23 cellular contexts compared by ENCODE assay signal in genomic region chr14:53655080-53655785, GRCh38.
DNase-seq lines count a peak whose midpoint lies in the region; ATAC-seq and TF ChIP-seq lines count a peak whose summit lies in the region.
"Had no signal": no experiment of that assay in that cellular context is flagged by ENCODE, and none has a peak within 500 bp of the region (broad histone marks: within the 10 kb centered on the region; RNA-seq: fewer than 3 reads in every experiment).

No MANE protein-coding gene starts in this region.

- intact Hi-C loops in left ventricle myocardium inferior (cut with micrococcal nuclease): no loop called here

- peaks cover 47% of the 10 kb centered on the region for H3K4me1 Mint-ChIP-seq in nephron progenitor cell
- H3K4me1 Mint-ChIP-seq in effector memory CD8-positive, alpha-beta T cell (ENCODE audit: low read depth in 2 of 2): no peaks in the 10 kb centered on the region
- H3K4me1 Mint-ChIP-seq: naive thymus-derived CD8-positive, alpha-beta T cell; stimulated activated effector memory CD8-positive, alpha-beta T cell treated with anti-CD3 and anti-CD28 coated beads, Interleukin-12 subunit alpha, Interleukin-12 subunit beta, amount 100 ng/mL, for 72 hours; T-cell had no signal

- H3K9me3 Mint-ChIP-seq in nephron progenitor cell: peaks cover 4% of the 10 kb centered on the region
- H3K9me3 Mint-ChIP-seq in effector memory CD8-positive, alpha-beta T cell: peaks cover 8 to 9% of the 10 kb centered on the region in 2 donors

- peaks cover 7% of the 10 kb centered on the region for H3K4me1 ChIP-seq in left ventricle myocardium inferior
- H3K4me1 ChIP-seq: parathyroid adenoma had no signal

- DNase-seq in GM13977 (ENCODE audit: low spot score) (peak; percentile 19), nephron progenitor cell (peak; percentile 4), SHP77 treated with DMSO at 0.1 percent for 48 hours (lab: John Stamatoyannopoulos, UW) (no peak), left ventricle myocardium inferior (no peak), HuH-7.5 (ENCODE audit: low spot score) (no peak)
- DNase-seq in effector memory CD8-positive, alpha-beta T cell: no peak
- DNase-seq: activated CD8-positive, alpha-beta memory T cell treated with anti-CD3 and anti-CD28 coated beads for 24 hours; activated naive CD4-positive, alpha-beta T cell treated with anti-CD3 and anti-CD28 coated beads, Interleukin-2, amount 50 U/mL, for 16 hours; activated T-cell treated with anti-CD3 and anti-CD28 coated beads, Interleukin-2, amount 50 U/mL, for 24 hours; foreskin fibroblast; H7; left ventricle myocardium superior; naive thymus-derived CD8-positive, alpha-beta T cell; NCI-H1417; T-cell had no signal

- ATAC-seq in GM21529 (IDR thresholded peaks at IDR 0.05; ENCODE audit: unreplicated experiment) (peak; percentile 73), HG03354 (IDR thresholded peaks at IDR 0.05; ENCODE audit: poor library complexity, severe bottlenecking, unreplicated experiment) (peak; percentile 58)
- no peak for ATAC-seq in effector memory CD8-positive, alpha-beta T cell (replicated peaks)
- ATAC-seq: left ventricle myocardium superior; naive thymus-derived CD8-positive, alpha-beta T cell; Panc1; stimulated activated effector memory CD8-positive, alpha-beta T cell treated with anti-CD3 and anti-CD28 coated beads, Interleukin-12 subunit alpha, Interleukin-12 subunit beta, amount 100 ng/mL, for 72 hours; T-cell had no signal

- no peak overlapping the region for H3K27ac ChIP-seq in left ventricle myocardium inferior (replicated peaks)
- H3K27ac ChIP-seq: BLaER1 treated with 17β-estradiol and CSF1 and Interleukin-3, amounts not matched to agents 10 nM and 100 nM; epithelial cell of prostate; parathyroid adenoma had no signal

- no peak overlapping the region for H3K4me3 ChIP-seq in left ventricle myocardium inferior
- H3K4me3 ChIP-seq: BLaER1 treated with 17β-estradiol and CSF1 and Interleukin-3, amounts not matched to agents 10 nM and 100 nM had no signal

- H3K27me3 Mint-ChIP-seq in nephron progenitor cell (ENCODE audit: low read depth, poor library complexity): peaks cover 5% of the 10 kb centered on the region
- no peaks in the 10 kb centered on the region for H3K27me3 Mint-ChIP-seq in effector memory CD8-positive, alpha-beta T cell
- H3K27me3 Mint-ChIP-seq: activated T-cell treated with anti-CD3 and anti-CD28 coated beads, Interleukin-2, amount 50 U/mL, for 24 hours had no signal

- no peaks in the 10 kb centered on the region for H3K27me3 ChIP-seq in left ventricle myocardium inferior (ENCODE audit: low read depth)
- H3K27me3 ChIP-seq: BLaER1 treated with 17β-estradiol and CSF1 and Interleukin-3, amounts not matched to agents 10 nM and 100 nM had no signal

- no peaks in the 10 kb centered on the region for H3K36me3 Mint-ChIP-seq in nephron progenitor cell (ENCODE audit: low read depth)
- no peaks in the 10 kb centered on the region for H3K36me3 Mint-ChIP-seq in effector memory CD8-positive, alpha-beta T cell (ENCODE audit: insufficient read depth)
- H3K36me3 Mint-ChIP-seq: mesothelial cell of epicardium; stimulated activated effector memory CD8-positive, alpha-beta T cell treated with anti-CD3 and anti-CD28 coated beads, Interleukin-12 subunit alpha, Interleukin-12 subunit beta, amount 100 ng/mL, for 72 hours; T-cell had no signal

- no peak overlapping the region for H3K4me3 Mint-ChIP-seq in nephron progenitor cell
- H3K4me3 Mint-ChIP-seq in effector memory CD8-positive, alpha-beta T cell: no peak overlapping the region
- H3K4me3 Mint-ChIP-seq: activated T-cell treated with anti-CD3 and anti-CD28 coated beads, Interleukin-2, amount 50 U/mL, for 24 hours; mesothelial cell of epicardium; naive thymus-derived CD8-positive, alpha-beta T cell; stimulated activated effector memory CD8-positive, alpha-beta T cell treated with anti-CD3 and anti-CD28 coated beads, Interleukin-12 subunit alpha, Interleukin-12 subunit beta, amount 100 ng/mL, for 72 hours; T-cell had no signal

- TF ChIP-seq CTCF in GM13977 (IDR thresholded peaks at IDR 0.05; ENCODE audit: extremely low read depth, insufficient read depth, missing control alignments) (no peak), nephron progenitor cell (IDR thresholded peaks at IDR 0.05) (no peak), left ventricle myocardium inferior (IDR thresholded peaks at IDR 0.05; ENCODE audit: borderline replicate concordance) (no peak)

- peak overlapping the region; percentile 80 for H3K27ac Mint-ChIP-seq in nephron progenitor cell
- no peak overlapping the region for H3K27ac Mint-ChIP-seq in effector memory CD8-positive, alpha-beta T cell
- H3K27ac Mint-ChIP-seq: activated T-cell treated with anti-CD3 and anti-CD28 coated beads, Interleukin-2, amount 50 U/mL, for 24 hours; mesothelial cell of epicardium; naive thymus-derived CD8-positive, alpha-beta T cell; stimulated activated effector memory CD8-positive, alpha-beta T cell treated with anti-CD3 and anti-CD28 coated beads, Interleukin-12 subunit alpha, Interleukin-12 subunit beta, amount 100 ng/mL, for 72 hours; T-cell had no signal

- no peaks in the 10 kb centered on the region for H3K36me3 ChIP-seq in left ventricle myocardium inferior
- H3K36me3 ChIP-seq: BLaER1 treated with 17β-estradiol and CSF1 and Interleukin-3, amounts not matched to agents 10 nM and 100 nM had no signal

- no peaks in the 10 kb centered on the region for H3K9me3 ChIP-seq in left ventricle myocardium inferior (replicated peaks)
- H3K9me3 ChIP-seq: BLaER1 treated with 17β-estradiol and CSF1 and Interleukin-3, amounts not matched to agents 10 nM and 100 nM had no signal

- in situ Hi-C loops in GM13977 (cut with MboI; ENCODE audit: low pct_unique_long_range_greater_than_20kb, low sequenced_read_pairs, unreplicated experiment): no loop called here

Comparison
In these comparisons a context has a peak if more than half of its experiments do, and no peak if none do; other contexts are left out.
1. DNase-seq: peak in GM13977 (single experiment) and nephron progenitor cell (single experiment); none in SHP77 treated with DMSO at 0.1 percent for 48 hours (single experiment), left ventricle myocardium inferior (single experiment), HuH-7.5 (single experiment) and effector memory CD8-positive, alpha-beta T cell (0 of 3).